ENCODE assay signal across 1 cellular context in genomic region chr9:92066131-92066530, GRCh38.
TF ChIP-seq lines count a peak whose summit lies in the region.

No MANE protein-coding gene starts in this region.

TF ChIP-seq in WTC11, 78 proteins besides CTCF, POLR2A, EP300 and RAD21 (continued from another document):
- no peak for TF ChIP-seq AFF4 (CRISPR knock-in tag; IDR thresholded peaks at IDR 0.05; ENCODE audit: borderline replicate concordance)
- no peak for TF ChIP-seq ZNF425 (CRISPR knock-in tag; conservative IDR thresholded peaks at IDR 0.05)
- TF ChIP-seq TCF7 (CRISPR knock-in tag; IDR thresholded peaks at IDR 0.05; ENCODE audit: low read depth) = no peak
- no peak for TF ChIP-seq E2F5 (CRISPR knock-in tag; IDR thresholded peaks at IDR 0.05)
- TF ChIP-seq ZNF263 (CRISPR knock-in tag; IDR thresholded peaks at IDR 0.05; ENCODE audit: low read depth) = no peak
- TF ChIP-seq FOXJ3 (CRISPR knock-in tag; IDR thresholded peaks at IDR 0.05; ENCODE audit: borderline replicate concordance) = no peak
- TF ChIP-seq ZSCAN18 (CRISPR knock-in tag; IDR thresholded peaks at IDR 0.05) = no peak
- no peak for TF ChIP-seq NFE2L1 (CRISPR knock-in tag; IDR thresholded peaks at IDR 0.05)
